Comparison of ENCODE assay signal across 1 cellular context in genomic region chr2:219002395-219003266, GRCh38.
TF ChIP-seq lines count a peak whose summit lies in the region.

No MANE protein-coding gene starts in this region.

TF ChIP-seq in IMR-90, 13 proteins besides CTCF, POLR2A, EP300 and RAD21 (continued from another document):
- TF ChIP-seq USF2 (IDR thresholded peaks at IDR 0.05; ENCODE audit: low read depth, low read length) (no peak), FOS (IDR thresholded peaks at IDR 0.05; ENCODE audit: low read depth, low read length) (no peak), MAZ (IDR thresholded peaks at IDR 0.05; ENCODE audit: borderline replicate concordance, low read depth, low read length) (no peak), MAFK (IDR thresholded peaks at IDR 0.05; ENCODE audit: low read depth, low read length) (no peak), NFE2L2 (IDR thresholded peaks at IDR 0.05; ENCODE audit: low read depth, low read length) (no peak), MXI1 (IDR thresholded peaks at IDR 0.05; ENCODE audit: borderline replicate concordance, low read depth, low read length) (no peak), CEBPB (IDR thresholded peaks at IDR 0.05; ENCODE audit: low read depth, low read length) (no peak), RFX5 (IDR thresholded peaks at IDR 0.05; ENCODE audit: low read depth, low read length) (no peak), RCOR1 (IDR thresholded peaks at IDR 0.05; ENCODE audit: insufficient replicate concordance, low read length) (no peak), BHLHE40 (IDR thresholded peaks at IDR 0.05; ENCODE audit: low read depth, low read length) (no peak), SMC3 (IDR thresholded peaks at IDR 0.05; ENCODE audit: low read depth, low read length) (no peak), ELK1 (IDR thresholded peaks at IDR 0.05; ENCODE audit: borderline replicate concordance, low read depth, low read length) (no peak)
